8 cellular contexts compared by ENCODE assay signal in the genomic region with DNA sequence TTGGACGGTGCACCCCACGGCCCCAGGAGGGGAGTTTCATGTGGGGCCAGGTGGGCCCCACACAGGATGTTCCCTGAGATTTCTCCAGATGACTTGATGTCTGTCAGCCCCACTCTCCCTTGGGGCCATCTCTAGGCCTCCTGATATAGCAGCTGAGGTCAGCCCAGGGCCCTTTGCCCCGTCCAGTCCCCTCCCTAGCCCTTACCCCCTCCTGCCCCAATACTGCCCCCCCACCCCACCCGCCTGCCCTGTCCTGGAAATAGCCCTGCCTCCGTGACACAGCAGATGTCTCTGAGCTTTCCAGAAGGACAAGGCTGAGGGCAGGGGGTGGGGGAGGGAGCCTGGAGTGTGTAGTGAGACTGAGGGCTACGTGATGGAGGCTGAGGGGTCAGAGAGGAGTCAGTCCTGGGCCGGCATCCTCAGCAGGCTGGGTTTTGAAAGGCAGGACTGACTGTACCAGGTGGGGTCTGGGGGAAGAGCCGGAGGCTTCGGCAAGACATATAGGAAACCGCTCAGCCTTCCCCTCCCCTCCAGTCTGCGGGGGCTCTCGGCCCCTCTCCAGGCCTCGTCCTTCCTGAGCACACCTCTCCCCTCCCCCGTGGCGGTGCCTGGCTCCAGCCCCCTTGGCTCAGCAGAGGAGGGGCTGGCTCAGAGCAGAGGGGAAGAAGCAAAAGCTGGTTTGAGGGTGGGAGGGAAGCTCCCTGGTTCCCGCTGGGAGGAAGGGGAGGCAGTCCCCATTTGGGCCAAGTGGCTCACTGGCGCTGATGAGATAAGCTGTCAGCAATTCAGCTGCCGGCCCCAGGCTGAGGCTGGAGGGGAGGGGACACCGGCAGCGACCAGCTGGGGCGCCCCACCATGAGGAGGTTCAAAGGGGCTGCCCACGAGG. TPM values are rescaled to one million over a fixed set of nuclear protein-coding genes. Genes with fewer than 3 reads are reported as not detected.
DNase-seq lines count a peak whose midpoint lies in the region; ATAC-seq and TF ChIP-seq lines count a peak whose summit lies in the region.

No MANE protein-coding gene starts in this region.

- peak overlapping the region; percentile 87 for H3K27ac Mint-ChIP-seq in HFFc6
- H3K27ac Mint-ChIP-seq in activated T-helper 1 cell treated with anti-CD3 and anti-CD28 coated beads, Interleukin-12 subunit alpha, Interleukin-12 subunit beta, Interleukin-2, Interleukin-4 antibody, amounts not matched to agents 30 ng/mL and 10 ng/mL and 1 ng/mL, durations not matched to agents 14 hours and 24 hours and 36 hours, result no peak overlapping the region
- no peak overlapping the region for H3K27ac Mint-ChIP-seq in effector memory CD8-positive, alpha-beta T cell

- no peak for ATAC-seq in effector memory CD8-positive, alpha-beta T cell (replicated peaks)

- peak overlapping the region; percentile 50 for H3K4me3 ChIP-seq in suprapubic skin

- H3K9me3 ChIP-seq in suprapubic skin, result no peaks in the 10 kb centered on the region

- peaks cover 20% of the 10 kb centered on the region for H3K27me3 ChIP-seq in suprapubic skin

- TF ChIP-seq EP300 in suprapubic skin (IDR thresholded peaks at IDR 0.05), result no peak

- peaks cover 60% of the 10 kb centered on the region for H3K4me1 Mint-ChIP-seq in HFFc6 (ENCODE audit: low read depth)
- no peaks in the 10 kb centered on the region for H3K4me1 Mint-ChIP-seq in activated T-helper 1 cell treated with anti-CD3 and anti-CD28 coated beads, Interleukin-12 subunit alpha, Interleukin-12 subunit beta, Interleukin-2, Interleukin-4 antibody, amounts not matched to agents 30 ng/mL and 10 ng/mL and 1 ng/mL, durations not matched to agents 14 hours and 24 hours and 36 hours (ENCODE audit: low read depth)
- H3K4me1 Mint-ChIP-seq in effector memory CD8-positive, alpha-beta T cell (ENCODE audit: low read depth in 2 of 2), result peaks cover 5 to 13% of the 10 kb centered on the region in 2 donors

- no peak for DNase-seq in HFFc6
- DNase-seq in iPS-NIHi7 (ENCODE audit: extremely low spot score), result peak; percentile 68
- DNase-seq in suprapubic skin (ENCODE audit: low spot score in 2 of 2), result peak in 1 of 2 donors; percentile 66
- no peak for DNase-seq in cerebellar cortex (ENCODE audit: low spot score)
- DNase-seq in activated T-helper 1 cell treated with anti-CD3 and anti-CD28 coated beads, Interleukin-12 subunit alpha, Interleukin-12 subunit beta, Interleukin-2, Interleukin-4 antibody, amounts not matched to agents 30 ng/mL and 10 ng/mL and 1 ng/mL, durations not matched to agents 14 hours and 24 hours and 36 hours (ENCODE audit: low spot score), result no peak
- no peak for DNase-seq in NCI-H446 treated with DMSO at 0.1 percent for 48 hours (lab: John Stamatoyannopoulos, UW)
- no peak for DNase-seq in effector memory CD8-positive, alpha-beta T cell

- H3K27me3 Mint-ChIP-seq in HFFc6 (ENCODE audit: insufficient read depth), result peaks cover 13% of the 10 kb centered on the region
- peaks cover 52% of the 10 kb centered on the region for H3K27me3 Mint-ChIP-seq in activated T-helper 1 cell treated with anti-CD3 and anti-CD28 coated beads, Interleukin-12 subunit alpha, Interleukin-12 subunit beta, Interleukin-2, Interleukin-4 antibody, amounts not matched to agents 30 ng/mL and 10 ng/mL and 1 ng/mL, durations not matched to agents 14 hours and 24 hours and 36 hours (ENCODE audit: insufficient read depth)
- H3K27me3 Mint-ChIP-seq in effector memory CD8-positive, alpha-beta T cell, result peaks cover 40 to 76% of the 10 kb centered on the region in 2 donors

- TF ChIP-seq CTCF in HFFc6 (IDR thresholded peaks at IDR 0.05), result no peak
- no peak for TF ChIP-seq CTCF in suprapubic skin (IDR thresholded peaks at IDR 0.05)

- WGBS in suprapubic skin, result 56% methylated on average over 11 of the region's 22 CpGs

- no peaks in the 10 kb centered on the region for H3K9me3 Mint-ChIP-seq in HFFc6
- H3K9me3 Mint-ChIP-seq in activated T-helper 1 cell treated with anti-CD3 and anti-CD28 coated beads, Interleukin-12 subunit alpha, Interleukin-12 subunit beta, Interleukin-2, Interleukin-4 antibody, amounts not matched to agents 30 ng/mL and 10 ng/mL and 1 ng/mL, durations not matched to agents 14 hours and 24 hours and 36 hours, result no peaks in the 10 kb centered on the region
- no peaks in the 10 kb centered on the region for H3K9me3 Mint-ChIP-seq in effector memory CD8-positive, alpha-beta T cell

- peaks cover 26% of the 10 kb centered on the region for H3K36me3 Mint-ChIP-seq in HFFc6 (ENCODE audit: low read depth)
- no peaks in the 10 kb centered on the region for H3K36me3 Mint-ChIP-seq in activated T-helper 1 cell treated with anti-CD3 and anti-CD28 coated beads, Interleukin-12 subunit alpha, Interleukin-12 subunit beta, Interleukin-2, Interleukin-4 antibody, amounts not matched to agents 30 ng/mL and 10 ng/mL and 1 ng/mL, durations not matched to agents 14 hours and 24 hours and 36 hours (ENCODE audit: low read depth)
- H3K36me3 Mint-ChIP-seq in effector memory CD8-positive, alpha-beta T cell (ENCODE audit: insufficient read depth), result peaks cover 2% of the 10 kb centered on the region

- no peaks in the 10 kb centered on the region for H3K36me3 ChIP-seq in suprapubic skin

- no peak for TF ChIP-seq POLR2A in suprapubic skin (IDR thresholded peaks at IDR 0.05)

- H3K27ac ChIP-seq in angular gyrus (ENCODE audit: low read depth, low read length) (peak overlapping the region; percentile 97), suprapubic skin (peak overlapping the region; percentile 59)

- H3K4me3 Mint-ChIP-seq in HFFc6, result peak overlapping the region; percentile 96
- no peak overlapping the region for H3K4me3 Mint-ChIP-seq in activated T-helper 1 cell treated with anti-CD3 and anti-CD28 coated beads, Interleukin-12 subunit alpha, Interleukin-12 subunit beta, Interleukin-2, Interleukin-4 antibody, amounts not matched to agents 30 ng/mL and 10 ng/mL and 1 ng/mL, durations not matched to agents 14 hours and 24 hours and 36 hours
- peak overlapping the region in 1 of 2 donors; percentile 31 for H3K4me3 Mint-ChIP-seq in effector memory CD8-positive, alpha-beta T cell

- peaks cover 54% of the 10 kb centered on the region for H3K4me1 ChIP-seq in suprapubic skin

- intact Hi-C loops in activated T-helper 1 cell treated with anti-CD3 and anti-CD28 coated beads, Interleukin-12 subunit alpha, Interleukin-12 subunit beta, Interleukin-2, Interleukin-4 antibody, amounts not matched to agents 30 ng/mL and 10 ng/mL and 1 ng/mL, durations not matched to agents 14 hours and 24 hours and 36 hours (cut with micrococcal nuclease), result no loop called here

RNA-seq across cellular contexts. Expression of a gene that starts 2.0 kb away (rescaled TPM):
- total RNA-seq in HFFc6 (2021; fragmentation: NEBNext Ultra II Directional; extraction: Animal tissue kit (Norgen Biotek cat#: 25700)), result 100 to 1,000 TPM; 492 to 540 (median 512) TPM
- 1 to 10 TPM; 3.8 to 5.1 (median 4.3) TPM for total RNA-seq in suprapubic skin
- total RNA-seq in activated T-helper 1 cell treated with anti-CD3 and anti-CD28 coated beads, Interleukin-12 subunit alpha, Interleukin-12 subunit beta, Interleukin-2, Interleukin-4 antibody, amounts not matched to agents 30 ng/mL and 10 ng/mL and 1 ng/mL, durations not matched to agents 14 hours and 24 hours and 36 hours, result 0.03 and 0.07 TPM in 2 replicates

RNA-seq across cellular contexts. Expression of a gene that starts 30.4 kb away (rescaled TPM):
- total RNA-seq in HFFc6 (2021; fragmentation: NEBNext Ultra II Directional; extraction: Animal tissue kit (Norgen Biotek cat#: 25700)), result 100 to 1,000 TPM; 179 to 212 (median 193) TPM
- 100 to 1,000 TPM in 3 of 4 donors, 10 to 100 TPM in 1; 78.4 to 165 (median 148) TPM for total RNA-seq in suprapubic skin
- total RNA-seq in activated T-helper 1 cell treated with anti-CD3 and anti-CD28 coated beads, Interleukin-12 subunit alpha, Interleukin-12 subunit beta, Interleukin-2, Interleukin-4 antibody, amounts not matched to agents 30 ng/mL and 10 ng/mL and 1 ng/mL, durations not matched to agents 14 hours and 24 hours and 36 hours, result 131 and 134 TPM in 2 replicates

RNA-seq across cellular contexts. Expression of a gene that starts 40.5 kb away (rescaled TPM):
- 10 to 100 TPM in 4 of 6 experiments, 1 to 10 TPM in 2; 7.4 to 16.5 (median 13.7) TPM for total RNA-seq in HFFc6 (2021; fragmentation: NEBNext Ultra II Directional; extraction: Animal tissue kit (Norgen Biotek cat#: 25700))
- 1 to 10 TPM in 3 of 4 donors, under 1 TPM in 1; 0.95 to 4.8 (median 2.1) TPM for total RNA-seq in suprapubic skin
- 10.0 and 11.1 TPM in 2 replicates for total RNA-seq in activated T-helper 1 cell treated with anti-CD3 and anti-CD28 coated beads, Interleukin-12 subunit alpha, Interleukin-12 subunit beta, Interleukin-2, Interleukin-4 antibody, amounts not matched to agents 30 ng/mL and 10 ng/mL and 1 ng/mL, durations not matched to agents 14 hours and 24 hours and 36 hours

RNA-seq across cellular contexts. Expression of a gene that starts 56.6 kb away (rescaled TPM):
- total RNA-seq in HFFc6 (2021; fragmentation: NEBNext Ultra II Directional; extraction: Animal tissue kit (Norgen Biotek cat#: 25700)), result not detected
- total RNA-seq in suprapubic skin, result not detected
- total RNA-seq in activated T-helper 1 cell treated with anti-CD3 and anti-CD28 coated beads, Interleukin-12 subunit alpha, Interleukin-12 subunit beta, Interleukin-2, Interleukin-4 antibody, amounts not matched to agents 30 ng/mL and 10 ng/mL and 1 ng/mL, durations not matched to agents 14 hours and 24 hours and 36 hours, result not detected in 2 replicates

Comparison
In these comparisons a context has a peak if more than half of its experiments do, and no peak if none do; other contexts are left out.
1. RNA of a gene that starts 2.0 kb away (total RNA-seq): 492 to 540 TPM in HFFc6; 3.8 to 5.1 TPM in suprapubic skin and 0.03 to 0.07 TPM in activated T-helper 1 cell treated with anti-CD3 and anti-CD28 coated beads, Interleukin-12 subunit alpha, Interleukin-12 subunit beta, Interleukin-2, Interleukin-4 antibody, amounts not matched to agents 30 ng/mL and 10 ng/mL and 1 ng/mL, durations not matched to agents 14 hours and 24 hours and 36 hours; every median in the first group is over 10 times any median in the second.